Comparison of ENCODE assay signal across 8 cellular contexts in the genomic region with DNA sequence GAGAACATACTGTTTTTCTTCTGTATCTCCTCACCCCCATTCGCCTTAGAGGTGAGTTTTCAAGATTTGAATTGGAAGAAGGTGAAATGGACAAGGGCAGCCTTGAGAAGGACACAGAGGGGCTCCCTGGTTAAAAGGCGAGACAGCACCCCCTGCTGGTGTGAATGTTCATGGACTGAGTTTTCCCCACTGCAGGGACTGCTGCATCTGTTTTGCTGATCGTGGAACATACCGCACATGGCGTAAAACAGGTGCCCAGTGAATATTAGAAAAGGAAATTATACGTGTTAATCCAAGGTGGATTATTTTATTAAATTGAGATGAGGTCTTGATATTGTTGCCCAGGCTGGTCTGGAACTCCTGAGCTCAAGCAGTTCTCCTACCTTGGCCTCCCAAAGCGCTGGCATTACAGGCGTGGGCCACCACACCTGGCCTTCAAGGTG. TPM values are rescaled to one million over a fixed set of nuclear protein-coding genes. Genes with fewer than 3 reads are reported as not detected.
DNase-seq lines count a peak whose midpoint lies in the region; ATAC-seq, FAIRE-seq and TF ChIP-seq lines count a peak whose summit lies in the region.

No MANE protein-coding gene starts in this region.

- POLR2A ChIA-PET in Caco-2 (lab: Charles Lee): no interaction called here

- WGBS in gastroesophageal sphincter (ENCODE audit: low coverage in 1 of 2), 2 donors: 57% methylated on average over 8 of the region's 8 CpGs; no CpG with 5 or more reads in 1 of the 2 donors
- 51 to 65% methylated on average over 8 of the region's 8 CpGs for WGBS in pancreas, 2 donors
- WGBS in thyroid gland, 2 donors: 70 to 73% methylated on average over 8 of the region's 8 CpGs

- no peak for FAIRE-seq in pancreas (lab: Jason Lieb, UNC)

- H3K4me1 Mint-ChIP-seq in Caco-2 (ENCODE audit: low read depth, unreplicated experiment): peaks cover 6% of the 10 kb centered on the region
- H3K4me1 Mint-ChIP-seq in IgD-negative memory B cell: peaks cover 3 to 5% (median 4%) of the 10 kb centered on the region in 3 donors

- H3K27me3 Mint-ChIP-seq in Caco-2 (ENCODE audit: insufficient read depth, unreplicated experiment): no peaks in the 10 kb centered on the region
- no peaks in the 10 kb centered on the region for H3K27me3 Mint-ChIP-seq in IgD-negative memory B cell

- no peaks in the 10 kb centered on the region for H3K4me1 ChIP-seq in Caco-2
- H3K4me1 ChIP-seq in RWPE2 (ENCODE audit: insufficient read depth, poor library complexity, severe bottlenecking): no peaks in the 10 kb centered on the region
- peaks cover 0 to 45% (median 0%) of the 10 kb centered on the region in 3 donors for H3K4me1 ChIP-seq in gastroesophageal sphincter
- no peaks in the 10 kb centered on the region for H3K4me1 ChIP-seq in pancreas
- H3K4me1 ChIP-seq in thyroid gland: no peaks in the 10 kb centered on the region

- ATAC-seq in RWPE2 (ENCODE audit: low read depth) (peak; percentile 75), gastroesophageal sphincter (peak; percentile 44), pancreas (peak in 3 of 4 donors; percentile 84 to 89 (median 86)), GM21717 (IDR thresholded peaks at IDR 0.05; ENCODE audit: unreplicated experiment) (no peak)

- H3K27ac ChIP-seq in RWPE2 (ENCODE audit: poor library complexity, severe bottlenecking) (no peak overlapping the region), gastroesophageal sphincter (peak overlapping the region; percentile 3 to 74 (median 64)), pancreas (no peak overlapping the region), thyroid gland (no peak overlapping the region)

- H3K4me3 Mint-ChIP-seq in Caco-2 (ENCODE audit: unreplicated experiment) (no peak overlapping the region), IgD-negative memory B cell (no peak overlapping the region)

- no peak for TF ChIP-seq EP300 in gastroesophageal sphincter (IDR thresholded peaks at IDR 0.05)

- intact Hi-C loops in Caco-2 (cut with micrococcal nuclease; ENCODE audit: unreplicated experiment): no loop called here
- intact Hi-C loops in pancreas (cut with DNase I): no loop called here
- intact Hi-C loops in thyroid gland (cut with DNase I): loop anchor here (10.0 kb wide), 1 partner anchor 280 kb away; no protein-coding TSS in a partner anchor

- CTCF ChIA-PET in Caco-2 (lab: Charles Lee): interaction anchor here (0.7 to 1.0 kb wide), 2 partner anchors 41 to 62 kb away, joined by 3 to 4 read pairs; no protein-coding TSS in a partner anchor

- DNase-seq in Caco-2: peak; percentile 53 to 78
- DNase-seq in RWPE2 (ENCODE audit: low spot score): no peak
- DNase-seq in activated effector memory CD4-positive, alpha-beta T cell treated with anti-CD3 and anti-CD28 coated beads, Interleukin-2, amount 50 U/mL, for 16 hours: peak; percentile 90
- peak in 5 of 6 donors; percentile 38 to 82 (median 67) for DNase-seq in pancreas
- DNase-seq in thyroid gland: peak; percentile 60 to 74

- TF ChIP-seq CTCF in Caco-2 (IDR thresholded peaks at IDR 0.05; ENCODE audit: insufficient read depth in 1 of 2, low read depth in 1 of 2, low read length in 1 of 2, severe bottlenecking in 1 of 2, unreplicated experiment in 1 of 2) (peak; percentile 69 to 73), RWPE2 (IDR thresholded peaks at IDR 0.05; ENCODE audit: poor library complexity, severe bottlenecking) (peak; percentile 77), gastroesophageal sphincter (IDR thresholded peaks at IDR 0.05) (peak in 3 of 4 experiments; percentile 70 to 83 (median 73)), pancreas (IDR thresholded peaks at IDR 0.05) (peak; percentile 57 to 74 (median 65)), thyroid gland (IDR thresholded peaks at IDR 0.05) (peak; percentile 25 to 64 (median 40))

- no peaks in the 10 kb centered on the region for H3K9me3 ChIP-seq in Caco-2
- H3K9me3 ChIP-seq in RWPE2 (ENCODE audit: severe bottlenecking): no peaks in the 10 kb centered on the region
- no peaks in the 10 kb centered on the region for H3K9me3 ChIP-seq in gastroesophageal sphincter
- no peaks in the 10 kb centered on the region for H3K9me3 ChIP-seq in pancreas
- no peaks in the 10 kb centered on the region for H3K9me3 ChIP-seq in thyroid gland

- BruUV-seq in Caco-2 (replicated peaks; lab: Mats Ljungman, UMichigan): no TSS peak

- H3K27me3 ChIP-seq in Caco-2 (replicated peaks; ENCODE audit: control insufficient read depth, insufficient read depth, low read length): no peaks in the 10 kb centered on the region
- no peaks in the 10 kb centered on the region for H3K27me3 ChIP-seq in RWPE2 (ENCODE audit: insufficient read depth, poor library complexity, severe bottlenecking)
- H3K27me3 ChIP-seq in gastroesophageal sphincter: no peaks in the 10 kb centered on the region
- no peaks in the 10 kb centered on the region for H3K27me3 ChIP-seq in pancreas
- no peaks in the 10 kb centered on the region for H3K27me3 ChIP-seq in thyroid gland

- H3K36me3 ChIP-seq in Caco-2 (ENCODE audit: control insufficient read depth, insufficient read depth, low read length) (no peaks in the 10 kb centered on the region; the same call in 1 of the 2 replicates), RWPE2 (ENCODE audit: low read depth) (peaks cover 76% of the 10 kb centered on the region), gastroesophageal sphincter (peaks cover 0 to 87% of the 10 kb centered on the region in 2 donors), pancreas (no peaks in the 10 kb centered on the region), thyroid gland (peaks cover 5 to 13% of the 10 kb centered on the region in 2 donors)

- no peaks in the 10 kb centered on the region for H3K9me3 Mint-ChIP-seq in Caco-2 (ENCODE audit: unreplicated experiment)
- no peaks in the 10 kb centered on the region for H3K9me3 Mint-ChIP-seq in IgD-negative memory B cell

- H3K36me3 Mint-ChIP-seq in Caco-2 (ENCODE audit: insufficient read depth, unreplicated experiment) (peaks cover 29% of the 10 kb centered on the region), IgD-negative memory B cell (peaks cover 2% of the 10 kb centered on the region)

- no peak for TF ChIP-seq POLR2A in gastroesophageal sphincter (IDR thresholded peaks at IDR 0.05)
- TF ChIP-seq POLR2A in thyroid gland (IDR thresholded peaks at IDR 0.05): no peak

- H3K4me3 ChIP-seq in Caco-2 (ENCODE audit: low read depth, low read length) (no peak overlapping the region), RWPE2 (ENCODE audit: severe bottlenecking) (no peak overlapping the region), gastroesophageal sphincter (no peak overlapping the region), pancreas (no peak overlapping the region), thyroid gland (replicated peaks in 1 of 3) (no peak overlapping the region)

- H3K27ac Mint-ChIP-seq in Caco-2 (ENCODE audit: unreplicated experiment) (no peak overlapping the region), IgD-negative memory B cell (peak overlapping the region in 2 of 3 donors; percentile 45 to 71)

RNA-seq across cellular contexts. Expression of a gene that starts 54.5 kb away (rescaled TPM):
- 60.7 and 67.7 TPM in 2 replicates for total RNA-seq in Caco-2 (2022)
- 79.2 TPM for polyA plus RNA-seq in IgD-negative memory B cell
- total RNA-seq in gastroesophageal sphincter: 100 to 1,000 TPM in 1 of 4 donors, 10 to 100 TPM in 3; 34.9 to 123 (median 62.3) TPM
- total RNA-seq in pancreas: 10 to 100 TPM in 1 of 6 donors, 1 to 10 TPM in 5; 4.1 to 13.2 (median 6.5) TPM
- polyA plus RNA-seq in pancreas: 1 to 10 TPM; 3.3 TPM
- 10 to 100 TPM in 3 of 4 donors, 1 to 10 TPM in 1; 7.7 to 21.3 (median 14.7) TPM for total RNA-seq in thyroid gland

Comparison
In these comparisons a context has a peak if more than half of its experiments do, and no peak if none do; other contexts are left out.
1. H3K27ac ChIP-seq: peak in gastroesophageal sphincter (4 of 4); none in RWPE2 (single experiment), pancreas (0 of 4) and thyroid gland (0 of 3).
2. Peak in every context shown above with its lines, with median percentiles within 50 percentile points of each other: CTCF ChIP-seq.